In genomic region chr12:4134833-4135597, GRCh38 we compare ENCODE assay signal across 12 cellular contexts.
DNase-seq lines count a peak whose midpoint lies in the region; ATAC-seq and TF ChIP-seq lines count a peak whose summit lies in the region.
"Had no signal": no experiment of that assay in that cellular context is flagged by ENCODE, and none has a peak within 500 bp of the region (broad histone marks: within the 10 kb centered on the region; RNA-seq: fewer than 3 reads in every experiment).

No MANE protein-coding gene starts in this region.

- H3K14ac ChIP-seq in H9 (ENCODE audit: insufficient read depth, low read length) (peak overlapping the region; percentile 78; the same call in 1 of the 2 replicates), trophoblast cell (ENCODE audit: low read length) (peak overlapping the region; percentile 4)

- H3K4me3 ChIP-seq in hepatocyte (no peak overlapping the region), trophoblast cell (ENCODE audit: low read depth, low read length) (no peak overlapping the region), Peyer's patch (no peak overlapping the region)
- H3K4me3 ChIP-seq: testis had no signal

- peak overlapping the region; percentile 45 for H4K12ac ChIP-seq in trophoblast cell (ENCODE audit: low read depth, low read length)

- no peak overlapping the region for H3K23ac ChIP-seq in H9 (ENCODE audit: insufficient read length, low read depth, low read length)
- no peak overlapping the region for H3K23ac ChIP-seq in trophoblast cell (ENCODE audit: low read length)

- peak overlapping the region; percentile 50 for H3K4me2 ChIP-seq in H9 (ENCODE audit: insufficient read depth, insufficient read length, low read length)
- H3K4me2 ChIP-seq in hepatocyte: peak overlapping the region; percentile 61
- H3K4me2 ChIP-seq in trophoblast cell (ENCODE audit: low read length): peak overlapping the region; percentile 21

- H2AK5ac ChIP-seq in H9 (ENCODE audit: insufficient read length, low read length): no peak overlapping the region
- no peak overlapping the region for H2AK5ac ChIP-seq in trophoblast cell (ENCODE audit: low read length)

- no peak overlapping the region for H3K9ac ChIP-seq in H9 (ENCODE audit: extremely low read depth, insufficient read length, low read length)
- no peak overlapping the region for H3K9ac ChIP-seq in trophoblast cell (ENCODE audit: low read length)

- WGBS in H9 (ENCODE audit: extremely low coverage, insufficient read length, low lambda C conversion rate): no CpG with 5 or more reads among the region's 12 CpGs
- WGBS in hepatocyte (ENCODE audit: low lambda C conversion rate, missing lambda C conversion rate): 32% methylated on average over 12 of the region's 12 CpGs
- WGBS in trophoblast cell (ENCODE audit: extremely low coverage, insufficient coverage, insufficient read length): no CpG with 5 or more reads among the region's 12 CpGs

- H2BK120ac ChIP-seq in H9 (ENCODE audit: low read depth, low read length, poor library complexity, severe bottlenecking): peak overlapping the region; percentile 54
- H2BK120ac ChIP-seq in trophoblast cell (ENCODE audit: insufficient read depth, low read length, poor library complexity): peak overlapping the region; percentile 50

- H3K36me3 Mint-ChIP-seq in H9 (ENCODE audit: insufficient read depth in 1 of 3, low read depth in 3 of 3) (no peaks in the 10 kb centered on the region; a peak in 1 of 7 replicates), WTC11 (peaks cover 8% of the 10 kb centered on the region; the same call in 1 of the 2 replicates)

- no peak overlapping the region for H4K5ac ChIP-seq in H9 (ENCODE audit: insufficient read length, low read depth, low read length)

- H4K20me1 ChIP-seq in H9 (ENCODE audit: control insufficient read depth, insufficient read depth, insufficient read length) (no peaks in the 10 kb centered on the region), hepatocyte (ENCODE audit: insufficient read depth, poor library complexity, severe bottlenecking) (no peaks in the 10 kb centered on the region)

- TF ChIP-seq CTCF in H9 (conservative IDR thresholded peaks at IDR 0.05) (no peak), WTC11 (IDR thresholded peaks at IDR 0.05) (no peak), hepatocyte (IDR thresholded peaks at IDR 0.05; ENCODE audit: poor library complexity) (no peak), Peyer's patch (IDR thresholded peaks at IDR 0.05) (no peak)

- H4K8ac ChIP-seq in H9 (replicated peaks; ENCODE audit: insufficient read length, low read depth, low read length) (no peak overlapping the region), trophoblast cell (ENCODE audit: low read depth, low read length) (peak overlapping the region; percentile 25)

- H4K91ac ChIP-seq in H9 (ENCODE audit: insufficient read length, low read depth, low read length) (no peak overlapping the region), trophoblast cell (ENCODE audit: low read depth, low read length) (peak overlapping the region; percentile 55)

- CTCF ChIA-PET in WTC11 (lab: Charles Lee): interaction anchor here (1.4 to 4.2 kb wide), 9 partner anchors 11 to 251 kb away, joined by 4 to 31 read pairs (median 13); partner anchors contain the start of gene CCND2

- peaks cover 56 to 61% of the 10 kb centered on the region in 2 experiments for H3K4me1 Mint-ChIP-seq in H9
- peaks cover 69% of the 10 kb centered on the region for H3K4me1 Mint-ChIP-seq in WTC11

- ATAC-seq in WTC11: peak; percentile 75
- ATAC-seq in GM18909 (IDR thresholded peaks at IDR 0.05; ENCODE audit: poor library complexity, unreplicated experiment): no peak

- H3K27ac Mint-ChIP-seq in H9 (peak overlapping the region; percentile 88 to 99 (median 97)), WTC11 (peak overlapping the region; percentile 97)

- H3K27me3 ChIP-seq in H9 (ENCODE audit: insufficient read depth, low read length) (no peaks in the 10 kb centered on the region), hepatocyte (no peaks in the 10 kb centered on the region), trophoblast cell (ENCODE audit: insufficient read depth, low read length) (no peaks in the 10 kb centered on the region), Peyer's patch (no peaks in the 10 kb centered on the region)
- H3K27me3 ChIP-seq: testis had no signal

- H3K79me2 ChIP-seq in H9 (ENCODE audit: insufficient read depth, low read length) (no peaks in the 10 kb centered on the region), hepatocyte (no peaks in the 10 kb centered on the region), trophoblast cell (ENCODE audit: control insufficient read depth, insufficient read depth, low read length, poor library complexity) (no peaks in the 10 kb centered on the region)

- H3K18ac ChIP-seq in H9 (ENCODE audit: insufficient read length, low read depth, low read length) (peak overlapping the region; percentile 84), trophoblast cell (ENCODE audit: low read length) (no peak overlapping the region)

- no peak overlapping the region for H2BK15ac ChIP-seq in H9 (ENCODE audit: low read depth, low read length)

- TF ChIP-seq POLR2A in Peyer's patch (IDR thresholded peaks at IDR 0.05): no peak

- no peaks in the 10 kb centered on the region for H3K36me3 ChIP-seq in hepatocyte (replicated peaks; ENCODE audit: insufficient read depth, low read depth)
- no peaks in the 10 kb centered on the region for H3K36me3 ChIP-seq in trophoblast cell (ENCODE audit: control insufficient read depth in 1 of 2, insufficient read depth in 2 of 2, low read length in 2 of 2)
- H3K36me3 ChIP-seq in Peyer's patch: no peaks in the 10 kb centered on the region

- peaks cover 4% of the 10 kb centered on the region for H3K23me2 ChIP-seq in H9 (ENCODE audit: insufficient read length, low read depth, low read length, poor library complexity, severe bottlenecking)

- H3K27me3 Mint-ChIP-seq in H9 (ENCODE audit: low read depth): no peaks in the 10 kb centered on the region
- no peaks in the 10 kb centered on the region for H3K27me3 Mint-ChIP-seq in WTC11 (ENCODE audit: low read depth)
- H3K27me3 Mint-ChIP-seq: naive thymus-derived CD4-positive, alpha-beta T cell had no signal

- H2BK5ac ChIP-seq in H9 (ENCODE audit: insufficient read length, low read length): peak overlapping the region; percentile 85
- H2BK5ac ChIP-seq in trophoblast cell (ENCODE audit: low read depth, low read length, poor library complexity): no peak overlapping the region

- peak; percentile 81 for DNase-seq in H9
- DNase-seq in WTC11 (ENCODE audit: low spot score): peak; percentile 82
- DNase-seq in hepatocyte (ENCODE audit: low spot score): no peak
- no peak for DNase-seq in trophoblast cell
- no peak for DNase-seq in Peyer's patch
- no peak for DNase-seq in SW480 (ENCODE audit: low spot score)
- DNase-seq: activated CD4-positive, CD25-positive, alpha-beta regulatory T cell treated with anti-CD3 and anti-CD28 coated beads, Interleukin-2, amount 50 U/mL, for 72 hours; NCI-H2081 treated with DMSO at 0.1 percent for 48 hours; NK-92 treated with Interleukin-12 subunit alpha and Interleukin-12 subunit beta, amount 100 ng/mL, for 24 hours; testis had no signal

- H3K4me1 ChIP-seq in H9 (ENCODE audit: insufficient read depth, low read length): peaks cover 18% of the 10 kb centered on the region; the same call in 1 of the 2 replicates
- H3K4me1 ChIP-seq in hepatocyte (ENCODE audit: insufficient read depth): peaks cover 10% of the 10 kb centered on the region
- peaks cover 10 to 22% of the 10 kb centered on the region in 2 experiments for H3K4me1 ChIP-seq in trophoblast cell (ENCODE audit: control insufficient read depth in 1 of 2, insufficient read depth in 2 of 2, low read length in 2 of 2)
- no peaks in the 10 kb centered on the region for H3K4me1 ChIP-seq in Peyer's patch
- H3K4me1 ChIP-seq: testis had no signal

- no peak overlapping the region; the same call in 1 of the 2 replicates for H3K4ac ChIP-seq in H9 (ENCODE audit: low read depth, low read length)
- H3K4ac ChIP-seq in trophoblast cell (ENCODE audit: low read depth, low read length): no peak overlapping the region

- H3K9me3 ChIP-seq in H9 (ENCODE audit: control insufficient read depth, low read depth, low read length): no peaks in the 10 kb centered on the region
- H3K9me3 ChIP-seq in hepatocyte (ENCODE audit: low read depth): no peaks in the 10 kb centered on the region
- peaks cover 2% of the 10 kb centered on the region for H3K9me3 ChIP-seq in trophoblast cell (ENCODE audit: insufficient read depth, low read depth, low read length)
- no peaks in the 10 kb centered on the region for H3K9me3 ChIP-seq in Peyer's patch
- H3K9me3 ChIP-seq: testis had no signal

- H3K79me1 ChIP-seq in H9 (ENCODE audit: insufficient read depth, low read depth, low read length, poor library complexity, severe bottlenecking) (no peaks in the 10 kb centered on the region), trophoblast cell (ENCODE audit: low read length) (peaks cover 6% of the 10 kb centered on the region)

- H2AFZ ChIP-seq in H9 (ENCODE audit: low read length) (peak overlapping the region; percentile 97), hepatocyte (peak overlapping the region; percentile 43), trophoblast cell (ENCODE audit: insufficient read depth, low read length, poor library complexity) (peak overlapping the region; percentile 47)

- POLR2A ChIA-PET in WTC11 (lab: Charles Lee): interaction anchor here (0.5 to 3.3 kb wide), 7 partner anchors 20 to 147 kb away, joined by 3 to 45 read pairs (median 7); partner anchors contain the start of gene CCND2

- no peak overlapping the region for H3T11ph ChIP-seq in H9 (ENCODE audit: low read length)

- H3K27ac ChIP-seq in H9 (ENCODE audit: insufficient read length, low read depth, low read length): peak overlapping the region; percentile 95
- H3K27ac ChIP-seq in hepatocyte: peak overlapping the region; percentile 54
- no peak overlapping the region for H3K27ac ChIP-seq in trophoblast cell (ENCODE audit: low read depth, low read length)
- H3K27ac ChIP-seq in Peyer's patch: no peak overlapping the region
- H3K27ac ChIP-seq: testis had no signal

- peak overlapping the region; percentile 94 for H2BK12ac ChIP-seq in H9 (ENCODE audit: insufficient read length, low read depth, low read length)
- peak overlapping the region; percentile 65 for H2BK12ac ChIP-seq in trophoblast cell (ENCODE audit: low read length)

- H3K9me2 ChIP-seq in hepatocyte (replicated peaks; ENCODE audit: insufficient read depth): no peaks in the 10 kb centered on the region

- H2BK20ac ChIP-seq in H9 (ENCODE audit: low read depth, low read length, poor library complexity, severe bottlenecking): peak overlapping the region; percentile 91

- H3K9me3 Mint-ChIP-seq in H9 (peaks cover 0 to 1% of the 10 kb centered on the region in 2 experiments; a peak in 1 of 5 replicates), WTC11 (no peaks in the 10 kb centered on the region)

- peak overlapping the region; percentile 66 for H3K56ac ChIP-seq in H9 (ENCODE audit: insufficient read length, low read depth, low read length)

- H3K4me3 Mint-ChIP-seq in H9: peak overlapping the region; percentile 48 to 65
- H3K4me3 Mint-ChIP-seq in WTC11: peak overlapping the region; percentile 55

Comparison
In these comparisons a context has a peak if more than half of its experiments do, and no peak if none do; other contexts are left out.
1. DNase-seq: peak in H9 (single experiment) and WTC11 (single experiment); none in hepatocyte (single experiment), trophoblast cell (0 of 2), Peyer's patch (0 of 3) and SW480 (single experiment).
2. H2AFZ ChIP-seq: peak in every context shown above with its lines; median percentile 97 in H9; 47 in trophoblast cell; 43 in hepatocyte.
3. H3K27ac ChIP-seq: peak in H9 (single experiment) and hepatocyte (single experiment); none in trophoblast cell (single experiment) and Peyer's patch (0 of 4).
4. Peak in every context shown above with its lines, with median percentiles within 50 percentile points of each other: H3K4me2 ChIP-seq.